In the genomic region with DNA sequence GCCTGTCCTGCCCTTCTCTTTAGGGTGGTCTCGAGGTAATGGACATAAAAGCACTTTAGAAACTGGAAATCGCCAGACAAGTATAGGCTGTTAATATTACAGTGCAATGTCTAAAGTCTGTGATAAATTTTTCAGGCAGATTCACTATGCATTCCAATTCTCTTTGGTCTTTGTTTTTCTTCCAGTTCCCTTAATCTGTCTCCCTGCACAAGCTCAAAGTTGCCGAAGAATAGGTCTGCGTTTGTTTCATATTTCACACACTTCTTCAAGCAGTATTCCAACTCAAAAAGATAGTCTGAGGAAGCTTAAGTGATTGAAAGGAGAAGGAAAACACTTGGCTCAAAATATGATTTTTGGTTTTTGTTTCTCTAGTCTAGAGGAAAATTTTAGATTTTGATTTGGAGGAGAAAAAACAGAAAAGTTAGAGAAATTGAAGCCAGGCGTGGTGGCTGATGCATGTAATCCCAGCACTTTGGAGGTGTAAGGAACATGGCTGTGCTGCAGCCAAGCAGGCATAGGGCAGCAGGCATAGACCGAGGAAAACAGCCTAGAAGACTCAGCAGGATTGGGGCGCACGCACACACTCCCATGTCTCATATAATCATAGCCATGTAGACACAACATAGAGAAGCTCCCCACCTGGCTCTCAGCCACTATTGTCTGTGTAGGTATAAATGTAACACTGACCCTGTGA, we compare ENCODE assay signal across 2 cellular contexts.
TF ChIP-seq lines count a peak whose summit lies in the region.

No MANE protein-coding gene starts in this region.

TF ChIP-seq in H1, 55 proteins besides CTCF, POLR2A, EP300 and RAD21:
- no peak for TF ChIP-seq SP1 (IDR thresholded peaks at IDR 0.05; ENCODE audit: low read depth, low read length)
TF ChIP-seq in H1: peak in this region for 0.

TF ChIP-seq in HepG2, 621 proteins besides CTCF, POLR2A, EP300 and RAD21:
- TF ChIP-seq HOXA9 (CRISPR knock-in tag; IDR thresholded peaks at IDR 0.05; ENCODE audit: borderline replicate concordance) (no peak), ZNF33B (CRISPR knock-in tag; IDR thresholded peaks at IDR 0.05) (no peak), ZNF230 (CRISPR knock-in tag; IDR thresholded peaks at IDR 0.05) (no peak), MAFG (CRISPR knock-in tag; IDR thresholded peaks at IDR 0.05) (no peak), GLI4 (CRISPR knock-in tag; IDR thresholded peaks at IDR 0.05; ENCODE audit: borderline replicate concordance) (no peak), PPARG (CRISPR knock-in tag; conservative IDR thresholded peaks at IDR 0.05) (no peak), ARNTL (CRISPR knock-in tag; IDR thresholded peaks at IDR 0.05) (no peak), ATF1 (CRISPR knock-in tag; IDR thresholded peaks at IDR 0.05) (no peak), ZNF547 (CRISPR knock-in tag; IDR thresholded peaks at IDR 0.05) (no peak)
- TF ChIP-seq, protein P1, sequence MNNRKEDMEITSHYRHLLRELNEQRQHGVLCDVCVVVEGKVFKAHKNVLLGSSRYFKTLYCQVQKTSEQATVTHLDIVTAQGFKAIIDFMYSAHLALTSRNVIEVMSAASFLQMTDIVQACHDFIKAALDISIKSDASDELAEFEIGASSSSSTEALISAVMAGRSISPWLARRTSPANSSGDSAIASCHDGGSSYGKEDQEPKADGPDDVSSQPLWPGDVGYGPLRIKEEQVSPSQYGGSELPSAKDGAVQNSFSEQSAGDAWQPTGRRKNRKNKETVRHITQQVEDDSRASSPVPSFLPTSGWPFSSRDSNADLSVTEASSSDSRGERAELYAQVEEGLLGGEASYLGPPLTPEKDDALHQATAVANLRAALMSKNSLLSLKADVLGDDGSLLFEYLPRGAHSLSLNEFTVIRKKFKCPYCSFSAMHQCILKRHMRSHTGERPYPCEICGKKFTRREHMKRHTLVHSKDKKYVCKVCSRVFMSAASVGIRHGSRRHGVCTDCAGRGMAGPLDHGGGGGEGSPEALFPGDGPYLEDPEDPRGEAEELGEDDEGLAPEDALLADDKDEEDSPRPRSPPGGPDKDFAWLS (CRISPR knock-in tag; IDR thresholded peaks at IDR 0.05; ENCODE audit: borderline replicate concordance) = no peak
- TF ChIP-seq, protein P2, sequence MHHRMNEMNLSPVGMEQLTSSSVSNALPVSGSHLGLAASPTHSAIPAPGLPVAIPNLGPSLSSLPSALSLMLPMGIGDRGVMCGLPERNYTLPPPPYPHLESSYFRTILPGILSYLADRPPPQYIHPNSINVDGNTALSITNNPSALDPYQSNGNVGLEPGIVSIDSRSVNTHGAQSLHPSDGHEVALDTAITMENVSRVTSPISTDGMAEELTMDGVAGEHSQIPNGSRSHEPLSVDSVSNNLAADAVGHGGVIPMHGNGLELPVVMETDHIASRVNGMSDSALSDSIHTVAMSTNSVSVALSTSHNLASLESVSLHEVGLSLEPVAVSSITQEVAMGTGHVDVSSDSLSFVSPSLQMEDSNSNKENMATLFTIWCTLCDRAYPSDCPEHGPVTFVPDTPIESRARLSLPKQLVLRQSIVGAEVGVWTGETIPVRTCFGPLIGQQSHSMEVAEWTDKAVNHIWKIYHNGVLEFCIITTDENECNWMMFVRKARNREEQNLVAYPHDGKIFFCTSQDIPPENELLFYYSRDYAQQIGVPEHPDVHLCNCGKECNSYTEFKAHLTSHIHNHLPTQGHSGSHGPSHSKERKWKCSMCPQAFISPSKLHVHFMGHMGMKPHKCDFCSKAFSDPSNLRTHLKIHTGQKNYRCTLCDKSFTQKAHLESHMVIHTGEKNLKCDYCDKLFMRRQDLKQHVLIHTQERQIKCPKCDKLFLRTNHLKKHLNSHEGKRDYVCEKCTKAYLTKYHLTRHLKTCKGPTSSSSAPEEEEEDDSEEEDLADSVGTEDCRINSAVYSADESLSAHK (CRISPR knock-in tag; IDR thresholded peaks at IDR 0.05; ENCODE audit: borderline replicate concordance) = no peak
- TF ChIP-seq, protein P3, sequence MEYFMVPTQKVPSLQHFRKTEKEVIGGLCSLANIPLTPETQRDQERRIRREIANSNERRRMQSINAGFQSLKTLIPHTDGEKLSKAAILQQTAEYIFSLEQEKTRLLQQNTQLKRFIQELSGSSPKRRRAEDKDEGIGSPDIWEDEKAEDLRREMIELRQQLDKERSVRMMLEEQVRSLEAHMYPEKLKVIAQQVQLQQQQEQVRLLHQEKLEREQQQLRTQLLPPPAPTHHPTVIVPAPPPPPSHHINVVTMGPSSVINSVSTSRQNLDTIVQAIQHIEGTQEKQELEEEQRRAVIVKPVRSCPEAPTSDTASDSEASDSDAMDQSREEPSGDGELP (IDR thresholded peaks at IDR 0.05; ENCODE audit: borderline replicate concordance, low read depth) = no peak
TF ChIP-seq in HepG2: peak in this region for 0.
